ENCODE assay signal across 8 cellular contexts in the genomic region with DNA sequence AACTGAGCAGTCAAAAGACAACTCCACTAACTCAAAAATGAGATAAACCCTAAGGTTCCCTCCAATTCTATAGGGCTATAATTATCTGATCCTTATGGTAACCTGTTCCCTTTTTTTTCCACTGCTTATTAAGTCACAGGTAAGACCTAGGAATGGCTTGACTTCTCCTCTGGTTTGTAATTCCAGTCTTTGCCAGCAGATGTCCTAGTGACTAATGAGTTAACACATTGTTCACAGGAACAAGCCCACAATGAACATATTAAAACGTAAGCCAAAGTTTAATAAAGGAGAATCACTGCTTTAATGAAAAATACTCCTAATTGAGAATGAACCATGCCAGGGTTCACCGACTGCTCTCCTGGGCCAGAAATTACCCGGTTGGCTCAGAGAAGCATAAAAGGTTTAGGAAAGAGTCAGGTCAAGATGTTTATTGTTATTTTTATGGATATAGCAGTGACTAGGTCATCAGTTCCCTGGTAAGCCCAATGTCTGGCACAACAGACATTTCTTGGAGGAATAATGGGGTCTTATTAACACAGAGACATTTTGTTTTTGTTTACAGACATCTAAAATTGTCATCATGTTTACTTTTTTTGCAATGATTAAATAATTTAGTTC.
DNase-seq lines count a peak whose midpoint lies in the region; ATAC-seq and TF ChIP-seq lines count a peak whose summit lies in the region.

No MANE protein-coding gene starts in this region.

- H2AFZ ChIP-seq in fibroblast of lung (ENCODE audit: low read length) = no peak overlapping the region

- no peak overlapping the region for H3K4me3 Mint-ChIP-seq in CD14-positive monocyte

- H3K27me3 ChIP-seq in fibroblast of lung (ENCODE audit: control insufficient read depth, insufficient read depth, low read length) = no peaks in the 10 kb centered on the region

- H3K4me1 Mint-ChIP-seq in CD14-positive monocyte = no peaks in the 10 kb centered on the region

- peak; percentile 71 for TF ChIP-seq CTCF in CD14-positive monocyte (IDR thresholded peaks at IDR 0.05)
- peak; percentile 38; the same call in 1 of the 2 replicates for TF ChIP-seq CTCF in WI38 (IDR thresholded peaks at IDR 0.05; ENCODE audit: low read depth, low read length)
- TF ChIP-seq CTCF in fibroblast of lung (conservative IDR thresholded peaks at IDR 0.05 in 1 of 2, IDR thresholded peaks at IDR 0.05 in 1 of 2; ENCODE audit: low read depth in 1 of 2, low read length in 2 of 2) = peak; percentile 69 to 70
- peak in 1 of 3 donors; percentile 29 for TF ChIP-seq CTCF in omental fat pad (IDR thresholded peaks at IDR 0.05)

- peaks cover 0 to 3% (median 0%) of the 10 kb centered on the region in 3 donors for H3K27me3 Mint-ChIP-seq in CD14-positive monocyte (ENCODE audit: low read depth in 3 of 3)

- no peak overlapping the region for H3K27ac Mint-ChIP-seq in CD14-positive monocyte

- no peak for DNase-seq in CD14-positive monocyte (ENCODE audit: low spot score)
- DNase-seq in NCI-H2171 treated with DMSO at 0.1 percent for 48 hours (lab: John Stamatoyannopoulos, UW) = peak; percentile 73
- DNase-seq in fibroblast of lung (ENCODE audit: low read depth in 2 of 2) = peak; percentile 54 to 73
- DNase-seq in omental fat pad (ENCODE audit: low spot score) = no peak
- DNase-seq in posterior cingulate gyrus = no peak

- H3K4me3 ChIP-seq in WI38 (ENCODE audit: low read depth, low read length) (no peak overlapping the region), fibroblast of lung (replicated peaks in 1 of 4; ENCODE audit: control extremely low read depth in 1 of 4, insufficient read depth in 1 of 4, low read depth in 3 of 4, low read length in 4 of 4) (no peak overlapping the region)

- no peaks in the 10 kb centered on the region for H3K36me3 Mint-ChIP-seq in CD14-positive monocyte

- H3K4me2 ChIP-seq in fibroblast of lung (ENCODE audit: extremely low read depth, insufficient read depth, low read length) = no peak overlapping the region

- H3K27ac ChIP-seq in fibroblast of lung (ENCODE audit: insufficient read depth, low read length) = no peak overlapping the region

- no peaks in the 10 kb centered on the region for H3K9me3 ChIP-seq in fibroblast of lung (ENCODE audit: control insufficient read depth, insufficient read depth, low read depth, low read length)

- H3K4me1 ChIP-seq in fibroblast of lung (ENCODE audit: control insufficient read depth, extremely low read depth, insufficient read depth, low read length) = no peaks in the 10 kb centered on the region

- no peaks in the 10 kb centered on the region for H4K20me1 ChIP-seq in fibroblast of lung (ENCODE audit: control insufficient read depth, extremely low read depth, insufficient read depth, low read length)

- H3K9ac ChIP-seq in fibroblast of lung (ENCODE audit: insufficient read depth, low read length) = no peak overlapping the region

- peak; percentile 81 for ATAC-seq in GM18505 (IDR thresholded peaks at IDR 0.05; ENCODE audit: unreplicated experiment)
- peak; percentile 88 for ATAC-seq in HG02981 (IDR thresholded peaks at IDR 0.05; ENCODE audit: unreplicated experiment)
- peak; percentile 73 for ATAC-seq in omental fat pad (ENCODE audit: low FRiP score)

- intact Hi-C loops in CD14-positive monocyte (cut with micrococcal nuclease) = loop anchor here in 1 of 2 donors (10.0 kb wide), 1 partner anchor 295 kb away; no protein-coding TSS in a partner anchor
- intact Hi-C loops in posterior cingulate gyrus (cut with DNase I) = loop anchor here (10.0 kb wide), 1 partner anchor 475 kb away; no protein-coding TSS in a partner anchor

- H3K9me3 Mint-ChIP-seq in CD14-positive monocyte = no peaks in the 10 kb centered on the region

- no peaks in the 10 kb centered on the region for H3K79me2 ChIP-seq in fibroblast of lung (ENCODE audit: control insufficient read depth, insufficient read depth, low read length)

- H3K36me3 ChIP-seq in fibroblast of lung (ENCODE audit: control insufficient read depth, insufficient read depth, low read length) = no peaks in the 10 kb centered on the region

- no peak for TF ChIP-seq POLR2A in GM18505 (IDR thresholded peaks at IDR 0.05; ENCODE audit: borderline replicate concordance, extremely low read depth, insufficient read depth, insufficient read length)

Comparison
In these comparisons a context has a peak if more than half of its experiments do, and no peak if none do; other contexts are left out.
1. DNase-seq: peak in NCI-H2171 treated with DMSO at 0.1 percent for 48 hours (single experiment) and fibroblast of lung (2 of 2); none in CD14-positive monocyte (single experiment), omental fat pad (single experiment) and posterior cingulate gyrus (0 of 10).
2. Peak in every context shown above with its lines, with median percentiles within 50 percentile points of each other: ATAC-seq.